In the genomic region with DNA sequence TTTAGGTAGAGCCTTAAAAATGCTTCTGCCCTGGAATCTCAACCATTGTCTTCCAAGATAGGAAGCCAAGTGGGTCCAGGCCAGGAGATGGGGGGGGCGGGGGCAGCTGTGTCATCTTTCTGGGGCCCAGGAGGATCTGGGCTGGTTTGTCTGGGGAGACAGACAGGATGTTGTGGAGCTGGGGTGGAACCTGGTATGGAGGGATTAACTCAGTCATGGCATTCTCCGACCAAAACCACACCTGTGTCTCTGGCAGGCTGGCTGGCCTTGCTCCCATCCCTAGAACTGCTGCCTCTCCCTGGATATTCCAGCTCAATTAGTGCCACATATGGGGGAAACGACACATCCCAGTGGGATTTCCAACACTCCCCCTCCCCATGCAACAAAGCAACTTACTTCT, we compare ENCODE assay signal across 29 cellular contexts. TPM values are rescaled to one million over a fixed set of nuclear protein-coding genes. Genes with fewer than 3 reads are reported as not detected.
"Had no signal": no experiment of that assay in that cellular context is flagged by ENCODE, and none has a peak within 500 bp of the region (broad histone marks: within the 10 kb centered on the region; RNA-seq: fewer than 3 reads in every experiment).

No MANE protein-coding gene starts in this region.

- DNase-seq: activated CD8-positive, alpha-beta memory T cell treated with anti-CD3 and anti-CD28 coated beads, Interleukin-2, amount 10 ng/mL, durations not matched to agents 7 days and 5 days; activated CD8-positive, alpha-beta T cell treated with anti-CD3 and anti-CD28 coated beads for 36 hours; activated effector memory CD4-positive, alpha-beta T cell treated with anti-CD3 and anti-CD28 coated beads, Interleukin-2, amount 50 U/mL, for 16 hours; activated naive CD4-positive, alpha-beta T cell treated with anti-CD3 and anti-CD28 coated beads, Interleukin-2, amount 10 ng/mL, durations not matched to agents 7 days and 5 days; activated T-cell treated with anti-CD3 and anti-CD28 coated beads for 4 hours; amygdala; cerebellar nuclear complex; endodermal cell; erythroblast; gastrocnemius medialis; head of caudate nucleus; hypothalamus; left colon; mesenchymal stem cell; naive B cell; sigmoid colon; stimulated activated CD4-positive, alpha-beta T cell treated with anti-CD3 and anti-CD28 coated beads, Interleukin-4, amount 100 ng/mL, for 1 hour; stimulated activated naive CD4-positive, alpha-beta T cell had no signal

- H3K27ac Mint-ChIP-seq: activated CD4-positive, alpha-beta T cell treated with anti-CD3 and anti-CD28 coated beads, Interleukin-2, amount 10 ng/mL, durations not matched to agents 24 days and 14 days; activated CD8-positive, alpha-beta memory T cell treated with anti-CD3 and anti-CD28 coated beads, Interleukin-2, amount 10 ng/mL, durations not matched to agents 7 days and 5 days; activated CD8-positive, alpha-beta T cell treated with anti-CD3 and anti-CD28 coated beads for 36 hours; activated naive CD4-positive, alpha-beta T cell treated with anti-CD3 and anti-CD28 coated beads, Interleukin-2, amount 10 ng/mL, durations not matched to agents 7 days and 5 days; endodermal cell; naive B cell had no signal

- H3K9me3 ChIP-seq: gastrocnemius medialis, mucosa of descending colon, sigmoid colon, thoracic aorta, upper lobe of left lung had no signal

- H3K27me3 ChIP-seq: gastrocnemius medialis, sigmoid colon, upper lobe of left lung had no signal

- H3K36me3 ChIP-seq: thoracic aorta had no signal

- H3K9me3 Mint-ChIP-seq: activated CD4-positive, alpha-beta T cell treated with anti-CD3 and anti-CD28 coated beads, Interleukin-2, amount 10 ng/mL, durations not matched to agents 24 days and 14 days; activated CD8-positive, alpha-beta T cell treated with anti-CD3 and anti-CD28 coated beads for 36 hours; activated naive CD4-positive, alpha-beta T cell treated with anti-CD3 and anti-CD28 coated beads, Interleukin-2, amount 10 ng/mL, durations not matched to agents 7 days and 5 days; endodermal cell; naive B cell had no signal

- H3K27me3 Mint-ChIP-seq: activated CD8-positive, alpha-beta T cell treated with anti-CD3 and anti-CD28 coated beads for 36 hours had no signal

- H3K27ac ChIP-seq: coronary artery, gastrocnemius medialis, sigmoid colon, thoracic aorta, upper lobe of left lung, VCaP had no signal

- H3K4me3 ChIP-seq: coronary artery, gastrocnemius medialis, mucosa of descending colon, sigmoid colon, thoracic aorta, upper lobe of left lung had no signal

- ATAC-seq: activated CD4-positive, CD25-positive, alpha-beta regulatory T cell treated with anti-CD3 and anti-CD28 coated beads, Interleukin-2, amount 50 U/mL, for 24 hours; activated CD8-positive, alpha-beta memory T cell treated with anti-CD3 and anti-CD28 coated beads, Interleukin-2, amount 10 ng/mL, durations not matched to agents 7 days and 5 days; activated CD8-positive, alpha-beta T cell treated with anti-CD3 and anti-CD28 coated beads for 36 hours; gastrocnemius medialis; left colon; mucosa of descending colon had no signal

- H3K4me3 Mint-ChIP-seq: activated CD4-positive, alpha-beta T cell treated with anti-CD3 and anti-CD28 coated beads, Interleukin-2, amount 10 ng/mL, durations not matched to agents 24 days and 14 days; activated CD8-positive, alpha-beta memory T cell treated with anti-CD3 and anti-CD28 coated beads, Interleukin-2, amount 10 ng/mL, durations not matched to agents 7 days and 5 days; activated CD8-positive, alpha-beta T cell treated with anti-CD3 and anti-CD28 coated beads for 36 hours; activated naive CD4-positive, alpha-beta T cell treated with anti-CD3 and anti-CD28 coated beads, Interleukin-2, amount 10 ng/mL, durations not matched to agents 7 days and 5 days; endodermal cell had no signal

RNA-seq across cellular contexts. Expression of a gene that starts 12.6 kb away (rescaled TPM):
- total RNA-seq: activated CD4-positive, alpha-beta T cell treated with anti-CD3 and anti-CD28 coated beads, Interleukin-2, amount 10 ng/mL, durations not matched to agents 24 days and 14 days; activated CD8-positive, alpha-beta memory T cell treated with anti-CD3 and anti-CD28 coated beads, Interleukin-2, amount 10 ng/mL, durations not matched to agents 7 days and 5 days; activated CD8-positive, alpha-beta T cell treated with anti-CD3 and anti-CD28 coated beads for 36 hours; posterior vena cava; sigmoid colon; T-helper 2 cell treated with Interferon-gamma antibody and Interleukin-4, amounts not matched to agents 100 ng/mL and 5 ng/mL, for 36 hours had no signal
- polyA plus RNA-seq: neural cell had no signal

RNA-seq across cellular contexts. Expression of a gene that starts 13.7 kb away (rescaled TPM):
- total RNA-seq: omental fat pad, thoracic aorta had no signal
- polyA plus RNA-seq: neural cell, sigmoid colon had no signal

RNA-seq across cellular contexts. Expression of a gene that starts 25.0 kb away (rescaled TPM):
- total RNA-seq: gastrocnemius medialis; T-helper 2 cell treated with Interferon-gamma antibody and Interleukin-4, amounts not matched to agents 100 ng/mL and 5 ng/mL, for 36 hours had no signal
